ENCODE assay signal across 8 cellular contexts in genomic region chr5:132497488-132497997, GRCh38. TPM values are rescaled to one million over a fixed set of nuclear protein-coding genes. Genes with fewer than 3 reads are reported as not detected.
DNase-seq lines count a peak whose midpoint lies in the region; ATAC-seq and TF ChIP-seq lines count a peak whose summit lies in the region.

No MANE protein-coding gene starts in this region.

- H4K20me1 ChIP-seq in HCT116 (ENCODE audit: insufficient read depth) = no peaks in the 10 kb centered on the region

- no peak for TF ChIP-seq CTCF in HCT116 (IDR thresholded peaks at IDR 0.05 in 2 of 3, conservative IDR thresholded peaks at IDR 0.05 in 1 of 3; ENCODE audit: borderline replicate concordance in 1 of 3, insufficient read depth in 1 of 3, low read depth in 2 of 3, low read length in 2 of 3)
- TF ChIP-seq CTCF in cardiac muscle cell (IDR thresholded peaks at IDR 0.05; ENCODE audit: low read depth, low read length) = no peak

- peak overlapping the region; percentile 72 for H3K9ac ChIP-seq in HCT116 (ENCODE audit: low read length)
- no peak overlapping the region for H3K9ac ChIP-seq in trophoblast cell (ENCODE audit: low read length)

- no peaks in the 10 kb centered on the region for H3K27me3 Mint-ChIP-seq in activated T-helper 2 cell treated with anti-CD3 and anti-CD28 coated beads, Interferon-gamma antibody, Interleukin-2, Interleukin-4, amounts not matched to agents 10 μg/mL and 5 μg/mL and 100 μg/mL, durations not matched to agents 14 hours and 24 hours and 36 hours (ENCODE audit: low read depth)

- H3K4me3 ChIP-seq in ACC112 (ENCODE audit: low read depth, low read length) (peak overlapping the region; percentile 86), HCT116 (replicated peaks in 1 of 2; ENCODE audit: low read depth in 1 of 2, low read length in 2 of 2) (peak overlapping the region; percentile 73 to 85), cardiac muscle cell (no peak overlapping the region), trophoblast cell (ENCODE audit: low read depth, low read length) (no peak overlapping the region)

- no peaks in the 10 kb centered on the region for H3K9me3 Mint-ChIP-seq in activated T-helper 2 cell treated with anti-CD3 and anti-CD28 coated beads, Interferon-gamma antibody, Interleukin-2, Interleukin-4, amounts not matched to agents 10 μg/mL and 5 μg/mL and 100 μg/mL, durations not matched to agents 14 hours and 24 hours and 36 hours

- no peak overlapping the region for H2BK5ac ChIP-seq in trophoblast cell (ENCODE audit: low read depth, low read length, poor library complexity)

- H3K27ac ChIP-seq in ACC112 (ENCODE audit: low read depth, low read length) = peak overlapping the region; percentile 95
- H3K27ac ChIP-seq in HCT116 (ENCODE audit: low read depth, low read length) = peak overlapping the region; percentile 90
- H3K27ac ChIP-seq in cardiac muscle cell = no peak overlapping the region
- H3K27ac ChIP-seq in trophoblast cell (ENCODE audit: low read depth, low read length) = peak overlapping the region; percentile 18

- peak overlapping the region; percentile 40 for H4K91ac ChIP-seq in trophoblast cell (ENCODE audit: low read depth, low read length)

- no peak overlapping the region for H3K23ac ChIP-seq in trophoblast cell (ENCODE audit: low read length)

- intact Hi-C loops in HCT116 (cut with micrococcal nuclease) = loop anchor here (1.0 to 10.0 kb wide), 3 partner anchors 79 to 203 kb away; partner anchors contain the start of gene SLC22A4
- intact Hi-C loops in activated T-helper 2 cell treated with anti-CD3 and anti-CD28 coated beads, Interferon-gamma antibody, Interleukin-2, Interleukin-4, amounts not matched to agents 10 μg/mL and 5 μg/mL and 100 μg/mL, durations not matched to agents 14 hours and 24 hours and 36 hours (cut with micrococcal nuclease) = loop anchor here (5.0 to 10.0 kb wide), 4 partner anchors 320 to 557 kb away; partner anchors contain the start of genes AFF4 and HSPA4

- no peak overlapping the region for H3K4ac ChIP-seq in trophoblast cell (ENCODE audit: low read depth, low read length)

- H2AK5ac ChIP-seq in trophoblast cell (ENCODE audit: low read length) = peak overlapping the region; percentile 77

- H3K18ac ChIP-seq in trophoblast cell (ENCODE audit: low read length) = no peak overlapping the region

- H3K36me3 ChIP-seq in ACC112 (ENCODE audit: insufficient read depth, low read length) (no peaks in the 10 kb centered on the region), HCT116 (ENCODE audit: control insufficient read depth in 1 of 2, insufficient read depth in 2 of 2, low read length in 2 of 2) (no peaks in the 10 kb centered on the region), cardiac muscle cell (no peaks in the 10 kb centered on the region), trophoblast cell (ENCODE audit: control insufficient read depth in 1 of 2, insufficient read depth in 2 of 2, low read length in 2 of 2) (no peaks in the 10 kb centered on the region)

- peak overlapping the region; percentile 90 for H3K4me2 ChIP-seq in HCT116 (ENCODE audit: low read length)
- no peak overlapping the region for H3K4me2 ChIP-seq in trophoblast cell (ENCODE audit: low read length)

- no CpG with 5 or more reads among the region's 6 CpGs for WGBS in trophoblast cell (ENCODE audit: extremely low coverage, insufficient coverage, insufficient read length)

- H3K4me1 ChIP-seq in ACC112 (ENCODE audit: control insufficient read depth, insufficient read depth, low read length, unreplicated experiment) (peaks cover 57% of the 10 kb centered on the region), HCT116 (ENCODE audit: control insufficient read depth in 1 of 2, insufficient read depth in 2 of 2, low read length in 2 of 2) (peaks cover 23 to 68% of the 10 kb centered on the region in 2 experiments), cardiac muscle cell (ENCODE audit: low read depth) (peaks cover 5% of the 10 kb centered on the region), trophoblast cell (ENCODE audit: control insufficient read depth in 1 of 2, insufficient read depth in 2 of 2, low read length in 2 of 2) (peaks cover 13 to 20% of the 10 kb centered on the region in 2 experiments)

- no peaks in the 10 kb centered on the region for H3K9me2 ChIP-seq in HCT116 (ENCODE audit: insufficient read depth)

- no peak overlapping the region for H4K12ac ChIP-seq in trophoblast cell (ENCODE audit: low read depth, low read length)

- DNase-seq in HCT116 (ENCODE audit: low read depth, low spot score) = no peak
- no peak for DNase-seq in activated T-helper 2 cell treated with anti-CD3 and anti-CD28 coated beads, Interferon-gamma antibody, Interleukin-2, Interleukin-4, amounts not matched to agents 10 μg/mL and 5 μg/mL and 100 μg/mL, durations not matched to agents 14 hours and 24 hours and 36 hours (ENCODE audit: low spot score)
- DNase-seq in cardiac muscle cell (ENCODE audit: low read depth in 1 of 2, low spot score in 1 of 2) = peak; percentile 28 to 97
- peak; percentile 78 to 88 for DNase-seq in trophoblast cell
- DNase-seq in amygdala (lab: John Stamatoyannopoulos, UW) = no peak
- DNase-seq in NCI-H510A (lab: John Stamatoyannopoulos, UW) = no peak
- DNase-seq in NCI-H1436 treated with DMSO at 0.1 percent for 48 hours (lab: John Stamatoyannopoulos, UW) = no peak

- peak; percentile 25 for ATAC-seq in HCT116

- RAD21 ChIA-PET in HCT116 (lab: Charles Lee; ENCODE audit: low non-redundant PET in 1 of 2, low total read pairs in 2 of 2, uncharacterized antibody in 2 of 2, unreplicated experiment in 2 of 2) = interaction anchor here (0.6 to 3.6 kb wide), 3 partner anchors 77 to 110 kb away, joined by 3 to 12 read pairs (median 3); no protein-coding TSS in a partner anchor

- H2AFZ ChIP-seq in ACC112 (ENCODE audit: low read length, unreplicated experiment) = no peak overlapping the region
- H2AFZ ChIP-seq in HCT116 (ENCODE audit: low read depth, low read length, poor library complexity, severe bottlenecking) = no peak overlapping the region
- peak overlapping the region; percentile 17 for H2AFZ ChIP-seq in trophoblast cell (ENCODE audit: insufficient read depth, low read length, poor library complexity)

- H3K9me3 ChIP-seq in HCT116 (ENCODE audit: control insufficient read depth in 1 of 2, insufficient read depth in 1 of 2, low read depth in 1 of 2, low read length in 2 of 2) = no peaks in the 10 kb centered on the region
- H3K9me3 ChIP-seq in cardiac muscle cell (ENCODE audit: low read depth) = no peaks in the 10 kb centered on the region
- no peaks in the 10 kb centered on the region for H3K9me3 ChIP-seq in trophoblast cell (ENCODE audit: insufficient read depth, low read depth, low read length)

- H3K27ac Mint-ChIP-seq in activated T-helper 2 cell treated with anti-CD3 and anti-CD28 coated beads, Interferon-gamma antibody, Interleukin-2, Interleukin-4, amounts not matched to agents 10 μg/mL and 5 μg/mL and 100 μg/mL, durations not matched to agents 14 hours and 24 hours and 36 hours = peak overlapping the region; percentile 71

- peak overlapping the region; percentile 78 for H2BK12ac ChIP-seq in trophoblast cell (ENCODE audit: low read length)

- BruUV-seq in HCT116 (replicated peaks; lab: Mats Ljungman, UMichigan) = no TSS peak

- H3K79me1 ChIP-seq in trophoblast cell (ENCODE audit: low read length) = peaks cover 6% of the 10 kb centered on the region

- peaks cover 46% of the 10 kb centered on the region for H3K4me1 Mint-ChIP-seq in activated T-helper 2 cell treated with anti-CD3 and anti-CD28 coated beads, Interferon-gamma antibody, Interleukin-2, Interleukin-4, amounts not matched to agents 10 μg/mL and 5 μg/mL and 100 μg/mL, durations not matched to agents 14 hours and 24 hours and 36 hours (ENCODE audit: low read depth)

- no peak overlapping the region for H2BK120ac ChIP-seq in trophoblast cell (ENCODE audit: insufficient read depth, low read length, poor library complexity)

- no peak for TF ChIP-seq RAD21 in HCT116 (IDR thresholded peaks at IDR 0.05; ENCODE audit: low read depth)

- H3K36me3 Mint-ChIP-seq in activated T-helper 2 cell treated with anti-CD3 and anti-CD28 coated beads, Interferon-gamma antibody, Interleukin-2, Interleukin-4, amounts not matched to agents 10 μg/mL and 5 μg/mL and 100 μg/mL, durations not matched to agents 14 hours and 24 hours and 36 hours (ENCODE audit: low read depth) = no peaks in the 10 kb centered on the region

- no peak overlapping the region for H3K14ac ChIP-seq in trophoblast cell (ENCODE audit: low read length)

- H3K27me3 ChIP-seq in ACC112 (ENCODE audit: insufficient read depth, low read length) (no peaks in the 10 kb centered on the region), HCT116 (ENCODE audit: insufficient read depth, low read length) (no peaks in the 10 kb centered on the region), cardiac muscle cell (peaks cover 2% of the 10 kb centered on the region), trophoblast cell (ENCODE audit: insufficient read depth, low read length) (no peaks in the 10 kb centered on the region)

- POLR2A ChIA-PET in HCT116 (lab: Charles Lee) = interaction anchor here (0.9 to 1.6 kb wide), 5 partner anchors 7 to 110 kb away, joined by 3 to 5 read pairs (median 4); partner anchors contain the start of gene IRF1

- no peak overlapping the region for H4K8ac ChIP-seq in trophoblast cell (ENCODE audit: low read depth, low read length)

- H3K79me2 ChIP-seq in ACC112 (ENCODE audit: control insufficient read depth, insufficient read depth, low read length, unreplicated experiment) = no peaks in the 10 kb centered on the region
- H3K79me2 ChIP-seq in HCT116 (ENCODE audit: insufficient read depth, low read length) = no peaks in the 10 kb centered on the region
- peaks cover 2% of the 10 kb centered on the region for H3K79me2 ChIP-seq in trophoblast cell (ENCODE audit: control insufficient read depth, insufficient read depth, low read length, poor library complexity)

- H3K4me3 Mint-ChIP-seq in activated T-helper 2 cell treated with anti-CD3 and anti-CD28 coated beads, Interferon-gamma antibody, Interleukin-2, Interleukin-4, amounts not matched to agents 10 μg/mL and 5 μg/mL and 100 μg/mL, durations not matched to agents 14 hours and 24 hours and 36 hours (ENCODE audit: low read depth) = peak overlapping the region; percentile 78

- no peak for TF ChIP-seq POLR2A in HCT116 (IDR thresholded peaks at IDR 0.05; ENCODE audit: borderline replicate concordance, extremely low read depth, insufficient read depth, insufficient read length)

- CTCF ChIA-PET in HCT116 (lab: Charles Lee) = interaction anchor here (1.3 to 3.2 kb wide), 3 partner anchors 9 to 321 kb away, joined by 3 to 24 read pairs (median 18); no protein-coding TSS in a partner anchor

RNA-seq across cellular contexts. Expression of gene IRF1, which starts 7.0 kb away (rescaled TPM):
- total RNA-seq in HCT116 (2021; ENCODE audit: unreplicated experiment) (30.1 TPM), cardiac muscle cell (5.5 and 6.0 TPM in 2 replicates)
- polyA plus RNA-seq in HCT116 (2012) = 16.5 and 26.0 TPM in 2 replicates
- 155 TPM in 2 replicates for total RNA-seq in activated T-helper 2 cell treated with anti-CD3 and anti-CD28 coated beads, Interferon-gamma antibody, Interleukin-2, Interleukin-4, amounts not matched to agents 10 μg/mL and 5 μg/mL and 100 μg/mL, durations not matched to agents 14 hours and 24 hours and 36 hours
- 4.7 and 5.7 TPM in 2 replicates for polyA plus RNA-seq in cardiac muscle cell
- 2.7 and 3.3 TPM in 2 replicates for polyA plus RNA-seq in trophoblast cell (2013)

RNA-seq across cellular contexts. Expression of gene IL5, which starts 45.8 kb away (rescaled TPM):
- not detected for total RNA-seq in HCT116 (2021; ENCODE audit: unreplicated experiment)
- not detected in 2 replicates for polyA plus RNA-seq in HCT116 (2012)
- 100.0 and 113 TPM in 2 replicates for total RNA-seq in activated T-helper 2 cell treated with anti-CD3 and anti-CD28 coated beads, Interferon-gamma antibody, Interleukin-2, Interleukin-4, amounts not matched to agents 10 μg/mL and 5 μg/mL and 100 μg/mL, durations not matched to agents 14 hours and 24 hours and 36 hours
- total RNA-seq in cardiac muscle cell = not detected in 2 replicates
- polyA plus RNA-seq in cardiac muscle cell = not detected in 2 replicates
- polyA plus RNA-seq in trophoblast cell (2013) = not detected in 2 replicates

RNA-seq across cellular contexts. Expression of gene RAD50, which starts 59.2 kb away (rescaled TPM):
- total RNA-seq in HCT116 (2021; ENCODE audit: unreplicated experiment) = 43.6 TPM
- 24.9 and 30.5 TPM in 2 replicates for polyA plus RNA-seq in HCT116 (2012)
- total RNA-seq in activated T-helper 2 cell treated with anti-CD3 and anti-CD28 coated beads, Interferon-gamma antibody, Interleukin-2, Interleukin-4, amounts not matched to agents 10 μg/mL and 5 μg/mL and 100 μg/mL, durations not matched to agents 14 hours and 24 hours and 36 hours = 49.2 and 55.8 TPM in 2 replicates
- 10.4 and 13.4 TPM in 2 replicates for total RNA-seq in cardiac muscle cell
- polyA plus RNA-seq in cardiac muscle cell = 27.3 and 36.6 TPM in 2 replicates
- polyA plus RNA-seq in trophoblast cell (2013) = 15.0 and 15.2 TPM in 2 replicates

Comparison
In these comparisons a context has a peak if more than half of its experiments do, and no peak if none do; other contexts are left out.
1. H3K4me3 ChIP-seq: peak in ACC112 (single experiment) and HCT116 (2 of 2); none in cardiac muscle cell (single experiment) and trophoblast cell (single experiment).
2. DNase-seq: peak in cardiac muscle cell (2 of 2) and trophoblast cell (2 of 2); none in HCT116 (single experiment), activated T-helper 2 cell treated with anti-CD3 and anti-CD28 coated beads, Interferon-gamma antibody, Interleukin-2, Interleukin-4, amounts not matched to agents 10 μg/mL and 5 μg/mL and 100 μg/mL, durations not matched to agents 14 hours and 24 hours and 36 hours (single experiment), amygdala (0 of 56), NCI-H510A (single experiment) and NCI-H1436 treated with DMSO at 0.1 percent for 48 hours (single experiment).
3. RNA of gene IL5, which starts 45.8 kb away (total RNA-seq): 100.0 to 113 TPM in activated T-helper 2 cell treated with anti-CD3 and anti-CD28 coated beads, Interferon-gamma antibody, Interleukin-2, Interleukin-4, amounts not matched to agents 10 μg/mL and 5 μg/mL and 100 μg/mL, durations not matched to agents 14 hours and 24 hours and 36 hours; not detected in HCT116 (single experiment) and not detected in cardiac muscle cell; every median in the first group is over 10 times any median in the second.